ENCODE assay signal across 8 cellular contexts in genomic region chr17:37406635-37407455, GRCh38. TPM values are rescaled to one million over a fixed set of nuclear protein-coding genes. Genes with fewer than 3 reads are reported as not detected.
DNase-seq lines count a peak whose midpoint lies in the region; ATAC-seq, FAIRE-seq and TF ChIP-seq lines count a peak whose summit lies in the region.

TSS of gene ACACA (minus strand) at chr17:37406836. CDS start at chr17:37406299, 537 bp downstream.
TSS of gene TADA2A (plus strand) at chr17:37406886. CDS start at chr17:37411366, 4,480 bp downstream.

- no peaks in the 10 kb centered on the region for H3K36me3 ChIP-seq in GM23338 (ENCODE audit: insufficient read depth)
- H3K36me3 ChIP-seq in SJSA1, result peaks cover 34% of the 10 kb centered on the region
- H3K36me3 ChIP-seq in neutrophil, result peaks cover 5% of the 10 kb centered on the region

- DNase-seq in EH (ENCODE audit: low read depth), result peak; percentile 84
- peak; percentile 87 for DNase-seq in GM23338 (ENCODE audit: low spot score)
- DNase-seq in LHCN-M2 (ENCODE audit: low read depth), result peak; percentile 76
- DNase-seq in SJSA1 (ENCODE audit: low read depth in 1 of 2, low spot score in 2 of 2), result peak; percentile 82 to 85
- peak; percentile 65 for DNase-seq in activated gamma-delta T cell treated with anti-CD3 and anti-CD28 coated beads, Interleukin-2, amount 50 U/mL, for 16 hours (ENCODE audit: low read depth)
- DNase-seq in frontal cortex (ENCODE audit: low spot score in 2 of 2), result peak; percentile 86 to 89

- peaks cover 8% of the 10 kb centered on the region for H3K27me3 Mint-ChIP-seq in GM23338 (ENCODE audit: insufficient read depth, low read depth, poor library complexity)

- H3K4me1 ChIP-seq in GM23338 (ENCODE audit: insufficient read depth), result peaks cover 9% of the 10 kb centered on the region
- H3K4me1 ChIP-seq in SJSA1 (replicated peaks), result peaks cover 11% of the 10 kb centered on the region
- peaks cover 10 to 14% of the 10 kb centered on the region in 2 experiments for H3K4me1 ChIP-seq in neutrophil (ENCODE audit: control insufficient read depth in 1 of 2, insufficient read depth in 1 of 2, low read depth in 1 of 2, low read length in 1 of 2)

- no peaks in the 10 kb centered on the region for H3K9me2 ChIP-seq in GM23338 (ENCODE audit: insufficient read depth)

- H3K4me3 ChIP-seq in GM23338 (peak within 1 kb of the TSS; percentile 93), SJSA1 (peak within 1 kb of the TSS; percentile 83), neutrophil (ENCODE audit: low read depth in 1 of 2, low read length in 1 of 2) (peak within 1 kb of the TSS; percentile 73 to 81)

- H3K4me2 ChIP-seq in GM23338, result peak within 1 kb of the TSS; percentile 97

- peak; percentile 93 for ATAC-seq in GM23338

- H3K9me3 ChIP-seq in SJSA1 (replicated peaks), result no peaks in the 10 kb centered on the region
- no peaks in the 10 kb centered on the region for H3K9me3 ChIP-seq in neutrophil

- H3F3A ChIP-seq in GM23338 (replicated peaks; ENCODE audit: low read depth), result peaks cover 18% of the 10 kb centered on the region

- H3K36me3 Mint-ChIP-seq in GM23338 (ENCODE audit: low read depth), result peaks cover 31% of the 10 kb centered on the region; the same call in 2 of the 3 replicates

- peak within 1 kb of the TSS; percentile 97 for H3K27ac Mint-ChIP-seq in GM23338

- peak within 1 kb of the TSS; percentile 97 for H2AFZ ChIP-seq in GM23338

- H4K20me1 ChIP-seq in GM23338 (replicated peaks; ENCODE audit: insufficient read depth), result no peaks in the 10 kb centered on the region

- FAIRE-seq in frontal cortex (lab: Jason Lieb, UNC), result no peak

- peak within 1 kb of the TSS; percentile 99 for H3K27ac ChIP-seq in GM23338 (ENCODE audit: low read depth)
- H3K27ac ChIP-seq in SJSA1, result peak within 1 kb of the TSS; percentile 97
- peak within 1 kb of the TSS; percentile 61 for H3K27ac ChIP-seq in neutrophil

- H3K9me3 Mint-ChIP-seq in GM23338, result no peaks in the 10 kb centered on the region

- no peaks in the 10 kb centered on the region for H3K27me3 ChIP-seq in GM23338 (ENCODE audit: insufficient read depth)
- no peaks in the 10 kb centered on the region for H3K27me3 ChIP-seq in SJSA1 (replicated peaks)
- no peaks in the 10 kb centered on the region for H3K27me3 ChIP-seq in neutrophil

- TF ChIP-seq CTCF in GM23338 (conservative IDR thresholded peaks at IDR 0.05; ENCODE audit: low read depth in 2 of 2), result no peak
- peak; percentile 18 for TF ChIP-seq CTCF in neutrophil (IDR thresholded peaks at IDR 0.05)
- no peak for TF ChIP-seq CTCF in subcutaneous adipose tissue (IDR thresholded peaks at IDR 0.05; ENCODE audit: low read depth)

- peaks cover 37% of the 10 kb centered on the region for H3K79me2 ChIP-seq in GM23338 (replicated peaks; ENCODE audit: insufficient read depth)

- peak within 1 kb of the TSS; percentile 99 for H3K4me3 Mint-ChIP-seq in GM23338

- H3K4me1 Mint-ChIP-seq in GM23338, result peaks cover 11% of the 10 kb centered on the region

TF ChIP-seq in GM23338, 12 proteins besides CTCF, POLR2A, EP300 and RAD21 (continues in another document):
- TF ChIP-seq REST (IDR thresholded peaks at IDR 0.05; ENCODE audit: unreplicated experiment), result no peak
- TF ChIP-seq JUNB (IDR thresholded peaks at IDR 0.05; ENCODE audit: unreplicated experiment), result no peak
- no peak for TF ChIP-seq ZNF462 (CRISPR knock-in tag; IDR thresholded peaks at IDR 0.05)
- TF ChIP-seq STAT1 (IDR thresholded peaks at IDR 0.05; ENCODE audit: unreplicated experiment), result no peak

RNA-seq across cellular contexts. Expression of gene ACACA, which starts in this region (rescaled TPM):
- 136 and 164 TPM in 2 replicates for total RNA-seq in GM23338 (2014; rRNA removed; shearing (Covaris generic))
- polyA plus RNA-seq in GM23338 (2016; fragmentation: Nextera tagmentation; extraction: Ambion mirVana), result 53.5 and 59.6 TPM in 2 replicates
- total RNA-seq in LHCN-M2 (2014; rRNA removed) (23.7 and 35.0 TPM in 2 replicates), frontal cortex (99.9 TPM), subcutaneous adipose tissue (100 to 1,000 TPM in 1 of 4 donors, 10 to 100 TPM in 3; 30.6 to 102 (median 50.5) TPM)
- 15.1 TPM for polyA plus RNA-seq in LHCN-M2 (2012)
- total RNA-seq in SJSA1 (2014; rRNA removed; shearing (Covaris generic)), result 13.3 and 23.4 TPM in 2 replicates

RNA-seq across cellular contexts. Expression of gene TADA2A, which starts in this region (rescaled TPM):
- total RNA-seq in GM23338 (2014; rRNA removed; shearing (Covaris generic)), result 14.4 and 14.5 TPM in 2 replicates
- polyA plus RNA-seq in GM23338 (2016; fragmentation: Nextera tagmentation; extraction: Ambion mirVana), result 17.1 and 18.0 TPM in 2 replicates
- 15.7 and 28.5 TPM in 2 replicates for total RNA-seq in LHCN-M2 (2014; rRNA removed)
- 11.2 TPM for polyA plus RNA-seq in LHCN-M2 (2012)
- 8.3 and 20.1 TPM in 2 replicates for total RNA-seq in SJSA1 (2014; rRNA removed; shearing (Covaris generic))
- total RNA-seq in frontal cortex, result 44.0 TPM
- total RNA-seq in subcutaneous adipose tissue, result 10 to 100 TPM; 10.2 to 14.0 (median 11.7) TPM

Comparison
In these comparisons a context has a peak if more than half of its experiments do, and no peak if none do; other contexts are left out.
1. Peak in every context shown above with its lines: DNase-seq, ATAC-seq, H3K4me3 ChIP-seq and H3K27ac ChIP-seq.